ENCODE assay signal across 20 cellular contexts in the genomic region with DNA sequence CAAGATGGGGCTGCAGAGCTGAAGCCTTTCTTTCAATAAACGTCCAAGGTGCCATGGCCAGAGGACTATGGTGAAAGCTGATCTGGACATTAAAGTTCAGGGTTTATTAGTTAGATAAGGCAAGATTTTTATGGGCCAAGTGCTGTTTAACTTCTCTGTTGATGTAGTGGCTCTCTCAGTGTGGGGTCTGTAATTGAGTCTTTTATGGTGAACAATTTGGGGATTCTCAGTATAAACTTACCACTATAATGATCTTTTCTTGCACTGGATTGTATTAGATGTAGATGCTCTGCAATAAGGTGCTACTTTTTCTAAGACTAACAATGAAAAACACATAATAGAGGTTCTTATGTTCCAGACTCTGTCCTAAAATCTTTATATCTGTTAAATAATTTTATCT.
DNase-seq lines count a peak whose midpoint lies in the region; ATAC-seq and TF ChIP-seq lines count a peak whose summit lies in the region.
"Had no signal": no experiment of that assay in that cellular context is flagged by ENCODE, and none has a peak within 500 bp of the region (broad histone marks: within the 10 kb centered on the region; RNA-seq: fewer than 3 reads in every experiment).

No MANE protein-coding gene starts in this region.

- no peak for TF ChIP-seq CTCF in PC-3 (conservative IDR thresholded peaks at IDR 0.05; ENCODE audit: low read depth, low read length)

- H2AFZ ChIP-seq in PC-3 (ENCODE audit: low read length) = no peak overlapping the region

- no peaks in the 10 kb centered on the region for H3K27me3 Mint-ChIP-seq in stimulated activated naive CD8-positive, alpha-beta T cell treated with anti-CD3 and anti-CD28 coated beads, Interleukin-15, amount 100 ng/mL, for 72 hours

- peak overlapping the region; percentile 43 for H3K4me2 ChIP-seq in PC-3 (ENCODE audit: low read length)
- H3K4me2 ChIP-seq: BLaER1 had no signal

- H3K4me3 ChIP-seq in PC-3 (ENCODE audit: low read length) = no peak overlapping the region
- H3K4me3 ChIP-seq: BLaER1, GM12878, GM23248 had no signal

- peaks cover 4% of the 10 kb centered on the region for H3F3A ChIP-seq in PC-3 (ENCODE audit: low read length, unreplicated experiment)

- H3K9me3 ChIP-seq in PC-3 (ENCODE audit: low read length) = no peaks in the 10 kb centered on the region
- H3K9me3 ChIP-seq: BLaER1 had no signal

- CTCF ChIA-PET in PC-3 (lab: Charles Lee) = interaction anchor here (1.1 kb wide), 1 partner anchor 37 kb away, joined by 6 read pairs; no protein-coding TSS in a partner anchor

- no peak; the same call in 1 of the 2 replicates for ATAC-seq in PC-3
- ATAC-seq in stimulated activated naive CD8-positive, alpha-beta T cell treated with anti-CD3 and anti-CD28 coated beads, Interleukin-15, amount 100 ng/mL, for 72 hours = no peak
- ATAC-seq: CD8-positive, alpha-beta T cell; GM12878 had no signal

- H3K9me3 Mint-ChIP-seq in stimulated activated naive CD8-positive, alpha-beta T cell treated with anti-CD3 and anti-CD28 coated beads, Interleukin-15, amount 100 ng/mL, for 72 hours = peaks cover 0 to 6% of the 10 kb centered on the region in 2 donors
- H3K9me3 Mint-ChIP-seq: HFFc6 had no signal

- H3K9me2 ChIP-seq in PC-3 (replicated peaks; ENCODE audit: low read length) = no peaks in the 10 kb centered on the region

- no peaks in the 10 kb centered on the region for H4K20me1 ChIP-seq in PC-3 (ENCODE audit: low read length)
- H4K20me1 ChIP-seq: BLaER1 had no signal

- no peaks in the 10 kb centered on the region for H3K36me3 ChIP-seq in PC-3 (ENCODE audit: low read depth, low read length)
- H3K36me3 ChIP-seq: BLaER1 had no signal

- H3K27ac ChIP-seq in PC-3 (ENCODE audit: low read length) = peak overlapping the region; percentile 78
- H3K27ac ChIP-seq: 22Rv1, BLaER1, C4-2B, GM23248 had no signal

- BruUV-seq in PC-3 (replicated peaks; lab: Mats Ljungman, UMichigan) = no TSS peak

- H3K79me2 ChIP-seq in PC-3 (ENCODE audit: low read length) = no peaks in the 10 kb centered on the region

- H3K4me1 ChIP-seq in PC-3 (ENCODE audit: insufficient read depth, low read length) = peaks cover 25% of the 10 kb centered on the region
- H3K4me1 ChIP-seq: BLaER1 had no signal

- H3K9ac ChIP-seq in PC-3 (ENCODE audit: low read length) = peak overlapping the region; percentile 25; the same call in 1 of the 2 replicates
- H3K9ac ChIP-seq: BLaER1, GM23248 had no signal

- H3K27ac Mint-ChIP-seq in stimulated activated naive CD8-positive, alpha-beta T cell treated with anti-CD3 and anti-CD28 coated beads, Interleukin-15, amount 100 ng/mL, for 72 hours = no peak overlapping the region
- H3K27ac Mint-ChIP-seq: B cell; CD4-positive, CD25-positive, alpha-beta regulatory T cell; CD8-positive, alpha-beta T cell; HFFc6 had no signal

- intact Hi-C loops in PC-3 (cut with micrococcal nuclease) = loop anchor here (2.0 kb wide), 1 partner anchor 546 kb away; no protein-coding TSS in a partner anchor

- no peak overlapping the region for H3K4me3 Mint-ChIP-seq in stimulated activated naive CD8-positive, alpha-beta T cell treated with anti-CD3 and anti-CD28 coated beads, Interleukin-15, amount 100 ng/mL, for 72 hours
- H3K4me3 Mint-ChIP-seq: B cell; CD4-positive, CD25-positive, alpha-beta regulatory T cell; CD8-positive, alpha-beta T cell had no signal

- H3K4me1 Mint-ChIP-seq in stimulated activated naive CD8-positive, alpha-beta T cell treated with anti-CD3 and anti-CD28 coated beads, Interleukin-15, amount 100 ng/mL, for 72 hours = no peaks in the 10 kb centered on the region
- H3K4me1 Mint-ChIP-seq: B cell had no signal

- POLR2A ChIA-PET in PC-3 (lab: Charles Lee; ENCODE audit: unreplicated experiment) = no interaction called here

- no peaks in the 10 kb centered on the region for H3K27me3 ChIP-seq in PC-3 (ENCODE audit: low read length)
- H3K27me3 ChIP-seq: BLaER1 had no signal

- DNase-seq in NCI-H1092 treated with DMSO at 0.1 percent for 48 hours (lab: John Stamatoyannopoulos, UW) (peak; percentile 47), NCI-H1092 (lab: John Stamatoyannopoulos, UW) (no peak), COR-L47 (lab: John Stamatoyannopoulos, UW) (peak; percentile 11), NCI-H69 (lab: John Stamatoyannopoulos, UW) (peak; percentile 3), PC-3 (no peak), hippocampal formation (lab: John Stamatoyannopoulos, UW) (no peak)
- no peak for DNase-seq in stimulated activated naive CD8-positive, alpha-beta T cell treated with anti-CD3 and anti-CD28 coated beads, Interleukin-15, amount 100 ng/mL, for 72 hours
- no peak for DNase-seq in stimulated activated naive CD4-positive, alpha-beta T cell treated with Interleukin-2 at 50 U/mL for 16 hours (lab: John Stamatoyannopoulos, UW)
- DNase-seq: CD4-positive, CD25-positive, alpha-beta regulatory T cell; CD8-positive, alpha-beta T cell; DMS 273 treated with DMSO at 0.1 percent for 48 hours; GDM1; H7 had no signal

Comparison
In these comparisons a context has a peak if more than half of its experiments do, and no peak if none do; other contexts are left out.
1. DNase-seq: peak in NCI-H1092 treated with DMSO at 0.1 percent for 48 hours (single experiment), COR-L47 (single experiment) and NCI-H69 (single experiment); none in NCI-H1092 (single experiment), PC-3 (single experiment), hippocampal formation (0 of 2), stimulated activated naive CD8-positive, alpha-beta T cell treated with anti-CD3 and anti-CD28 coated beads, Interleukin-15, amount 100 ng/mL, for 72 hours (0 of 2) and stimulated activated naive CD4-positive, alpha-beta T cell treated with Interleukin-2 at 50 U/mL for 16 hours (single experiment).